In the genomic region with DNA sequence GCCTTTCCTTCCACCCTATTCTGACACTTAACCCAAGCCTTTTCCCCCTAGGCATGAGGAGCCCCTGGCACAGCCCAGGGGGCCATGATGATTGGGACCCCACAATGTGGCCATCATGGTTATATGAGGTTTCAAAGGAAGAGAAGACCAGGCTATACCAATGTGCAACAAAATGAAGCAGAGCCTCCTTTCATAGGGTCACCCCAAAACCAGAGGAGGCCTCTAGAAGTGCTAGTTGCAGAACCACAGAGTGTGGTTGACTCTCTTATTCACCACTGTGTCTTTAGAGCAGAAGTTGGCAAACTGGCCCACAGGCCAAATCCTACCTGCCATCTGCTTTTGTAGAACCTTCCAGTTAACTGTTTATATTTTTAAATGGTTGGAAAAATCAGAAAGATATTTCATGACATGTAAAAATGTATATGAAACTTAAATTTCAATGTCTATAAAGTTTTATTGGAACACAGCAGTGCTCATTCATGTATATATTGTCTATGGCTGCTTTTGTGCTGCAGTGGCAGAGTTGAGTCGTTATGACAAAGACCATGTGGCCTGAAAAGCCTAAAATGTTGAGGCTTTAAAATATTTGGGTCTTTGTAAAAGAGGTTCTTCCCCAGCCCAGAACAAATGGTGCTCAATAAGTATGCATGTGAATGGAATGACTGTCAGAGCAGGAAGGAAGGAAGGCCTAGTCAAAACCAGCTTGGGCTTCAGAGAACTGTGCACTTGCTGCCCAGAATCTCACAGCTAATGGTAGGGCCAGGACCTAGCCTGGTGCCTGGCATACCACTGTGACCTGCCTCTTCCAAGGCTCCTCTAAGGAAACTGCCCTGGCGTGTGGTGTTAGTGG, we compare ENCODE assay signal across 18 cellular contexts. TPM values are rescaled to one million over a fixed set of nuclear protein-coding genes. Genes with fewer than 3 reads are reported as not detected.
DNase-seq lines count a peak whose midpoint lies in the region; ATAC-seq and TF ChIP-seq lines count a peak whose summit lies in the region.
"Had no signal": no experiment of that assay in that cellular context is flagged by ENCODE, and none has a peak within 500 bp of the region (broad histone marks: within the 10 kb centered on the region; RNA-seq: fewer than 3 reads in every experiment).

No MANE protein-coding gene starts in this region.

- H3K4me1 Mint-ChIP-seq in Calu3 (ENCODE audit: low read depth, unreplicated experiment) (peaks cover 49% of the 10 kb centered on the region), neural progenitor cell (peaks cover 10% of the 10 kb centered on the region)
- H3K4me1 Mint-ChIP-seq in central memory CD8-positive, alpha-beta T cell: peaks cover 75% of the 10 kb centered on the region

- H4K8ac ChIP-seq in mesendoderm (ENCODE audit: low read depth, low read length): no peak overlapping the region

- POLR2A ChIA-PET in OCI-LY7 (lab: Charles Lee) (interaction anchor here (0.7 to 1.6 kb wide), 2 partner anchors 26 to 52 kb away, joined by 3 to 5 read pairs; no protein-coding TSS in a partner anchor), HEK293T (lab: Yijun Ruan, JAX) (no interaction called here)

- H3K23ac ChIP-seq in mesendoderm (ENCODE audit: low read length): no peak overlapping the region

- H3K9me3 ChIP-seq in OCI-LY7 (ENCODE audit: low read length) (no peaks in the 10 kb centered on the region), neural progenitor cell (ENCODE audit: low read depth) (no peaks in the 10 kb centered on the region)
- H3K9me3 ChIP-seq: gastrocnemius medialis had no signal

- H2AK5ac ChIP-seq in mesendoderm (ENCODE audit: low read length): no peak overlapping the region

- H3K4me1 ChIP-seq in OCI-LY7 (ENCODE audit: insufficient read depth, low read length, poor library complexity, severe bottlenecking): peaks cover 60% of the 10 kb centered on the region
- peaks cover 30% of the 10 kb centered on the region for H3K4me1 ChIP-seq in neural progenitor cell
- H3K4me1 ChIP-seq in mesendoderm (ENCODE audit: control insufficient read depth, low read depth, low read length): peaks cover 10% of the 10 kb centered on the region

- H3K9ac ChIP-seq in neural progenitor cell (no peak overlapping the region), mesendoderm (ENCODE audit: low read length) (no peak overlapping the region)

- TF ChIP-seq CTCF in Calu3 (IDR thresholded peaks at IDR 0.05; ENCODE audit: unreplicated experiment) (no peak), OCI-LY7 (conservative IDR thresholded peaks at IDR 0.05; ENCODE audit: low read length) (no peak), neural progenitor cell (IDR thresholded peaks at IDR 0.05) (no peak)

- H3K27ac Mint-ChIP-seq in Calu3 (ENCODE audit: unreplicated experiment): no peak overlapping the region
- peak overlapping the region; percentile 34 for H3K27ac Mint-ChIP-seq in central memory CD8-positive, alpha-beta T cell (ENCODE audit: low read depth)
- no peak overlapping the region for H3K27ac Mint-ChIP-seq in neural progenitor cell
- H3K27ac Mint-ChIP-seq: CD8-positive, alpha-beta T cell had no signal

- ATAC-seq in central memory CD8-positive, alpha-beta T cell (replicated peaks; ENCODE audit: extremely low read depth, poor library complexity, severe bottlenecking): no peak
- ATAC-seq in HG03521 (IDR thresholded peaks at IDR 0.05; ENCODE audit: unreplicated experiment): no peak
- ATAC-seq: CD8-positive, alpha-beta T cell; gastrocnemius medialis; HCT116; sciatic nerve had no signal

- H2BK5ac ChIP-seq in mesendoderm (ENCODE audit: low read length): no peak overlapping the region

- peaks cover 4% of the 10 kb centered on the region for H3F3A ChIP-seq in neural progenitor cell (ENCODE audit: low read depth)

- H3K4ac ChIP-seq in mesendoderm (ENCODE audit: low read depth, low read length): no peak overlapping the region

- no peaks in the 10 kb centered on the region for H3K79me1 ChIP-seq in mesendoderm (ENCODE audit: low read length)

- intact Hi-C loops in Calu3 (cut with micrococcal nuclease; ENCODE audit: unreplicated experiment): no loop called here
- intact Hi-C loops in OCI-LY7 (cut with micrococcal nuclease; ENCODE audit: unreplicated experiment): no loop called here

- H4K20me1 ChIP-seq in OCI-LY7 (ENCODE audit: insufficient read depth, low read length) (peaks cover 52% of the 10 kb centered on the region), neural progenitor cell (ENCODE audit: low read depth) (peaks cover 11% of the 10 kb centered on the region)

- no peak overlapping the region for H3K56ac ChIP-seq in mesendoderm (ENCODE audit: low read length)

- H3K36me3 Mint-ChIP-seq in Calu3 (ENCODE audit: insufficient read depth, unreplicated experiment) (no peaks in the 10 kb centered on the region), neural progenitor cell (peaks cover 3% of the 10 kb centered on the region)
- H3K36me3 Mint-ChIP-seq in central memory CD8-positive, alpha-beta T cell (ENCODE audit: insufficient read depth): peaks cover 13% of the 10 kb centered on the region

- H3K9me3 Mint-ChIP-seq in Calu3 (ENCODE audit: low read depth, unreplicated experiment) (no peaks in the 10 kb centered on the region), neural progenitor cell (no peaks in the 10 kb centered on the region)
- no peaks in the 10 kb centered on the region for H3K9me3 Mint-ChIP-seq in central memory CD8-positive, alpha-beta T cell
- H3K9me3 Mint-ChIP-seq: CD8-positive, alpha-beta T cell; nephron had no signal

- WGBS in mesendoderm (ENCODE audit: extremely low coverage, insufficient coverage, low lambda C conversion rate): no CpG with 5 or more reads among the region's 2 CpGs

- H2AFZ ChIP-seq in OCI-LY7 (ENCODE audit: low read length) (no peak overlapping the region), neural progenitor cell (replicated peaks) (no peak overlapping the region)

- DNase-seq in Calu3 (no peak), OCI-LY7 (ENCODE audit: low spot score) (no peak), neural progenitor cell (ENCODE audit: low spot score) (no peak), mesendoderm (no peak), DMS 273 (lab: John Stamatoyannopoulos, UW; ENCODE audit: unreplicated experiment) (no peak), HEK293T (ENCODE audit: extremely low spot score) (no peak)
- DNase-seq in central memory CD8-positive, alpha-beta T cell (ENCODE audit: low spot score in 2 of 2): no peak
- DNase-seq: CD8-positive, alpha-beta T cell; gastrocnemius medialis; kidney; NCI-H1417 treated with DMSO at 0.1 percent for 48 hours; NCI-H69; RPMI8226; T-helper 9 cell had no signal

- H3K27me3 Mint-ChIP-seq in Calu3 (ENCODE audit: unreplicated experiment): no peaks in the 10 kb centered on the region
- no peaks in the 10 kb centered on the region for H3K27me3 Mint-ChIP-seq in central memory CD8-positive, alpha-beta T cell
- peaks cover 2% of the 10 kb centered on the region for H3K27me3 Mint-ChIP-seq in neural progenitor cell (ENCODE audit: insufficient read depth, low read depth)

- no peak overlapping the region for H2BK15ac ChIP-seq in mesendoderm (replicated peaks; ENCODE audit: low read depth)

- H3K4me2 ChIP-seq in OCI-LY7 (ENCODE audit: low read length): no peak overlapping the region
- H3K4me2 ChIP-seq in neural progenitor cell: peak overlapping the region; percentile 46
- H3K4me2 ChIP-seq in mesendoderm (ENCODE audit: low read length): no peak overlapping the region

- no peak overlapping the region for H3K18ac ChIP-seq in mesendoderm (ENCODE audit: low read length)

- H3K4me3 Mint-ChIP-seq in Calu3 (ENCODE audit: low read depth, unreplicated experiment) (no peak overlapping the region), neural progenitor cell (no peak overlapping the region)
- H3K4me3 Mint-ChIP-seq in central memory CD8-positive, alpha-beta T cell: no peak overlapping the region
- H3K4me3 Mint-ChIP-seq: CD8-positive, alpha-beta T cell; nephron had no signal

- CTCF ChIA-PET in Calu3 (lab: Charles Lee): no interaction called here
- CTCF ChIA-PET in OCI-LY7 (lab: Charles Lee; ENCODE audit: unreplicated experiment): no interaction called here
- CTCF ChIA-PET in HEK293T (lab: Yijun Ruan, JAX): interaction anchor here (0.6 kb wide), 1 partner anchor 1828 kb away, joined by 3 read pairs; no protein-coding TSS in a partner anchor

- no peak overlapping the region for H2BK120ac ChIP-seq in mesendoderm (ENCODE audit: low read depth, low read length)

- H3K36me3 ChIP-seq in OCI-LY7 (ENCODE audit: insufficient read depth, low read length): peaks cover 76% of the 10 kb centered on the region
- H3K36me3 ChIP-seq in neural progenitor cell: no peaks in the 10 kb centered on the region
- no peaks in the 10 kb centered on the region for H3K36me3 ChIP-seq in mesendoderm (ENCODE audit: control insufficient read depth, insufficient read depth, low read length)

- BruUV-seq in Calu3 (replicated peaks; lab: Mats Ljungman, UMichigan) (TSS peak; percentile 6), OCI-LY7 (replicated peaks; lab: Mats Ljungman, UMichigan) (TSS peak; percentile 10)

- H3K79me2 ChIP-seq in OCI-LY7 (ENCODE audit: insufficient read depth, low read depth, low read length) (peaks cover 98% of the 10 kb centered on the region), neural progenitor cell (ENCODE audit: low read depth) (no peaks in the 10 kb centered on the region), mesendoderm (ENCODE audit: control insufficient read depth, insufficient read depth, low read length) (no peaks in the 10 kb centered on the region)

- H3K27ac ChIP-seq in OCI-LY7 (ENCODE audit: low read depth, low read length, poor library complexity, severe bottlenecking) (no peak overlapping the region), neural progenitor cell (no peak overlapping the region), mesendoderm (ENCODE audit: low read depth, low read length) (no peak overlapping the region)

- H4K5ac ChIP-seq in mesendoderm (ENCODE audit: low read length): no peak overlapping the region

- H3K27me3 ChIP-seq in neural progenitor cell (no peaks in the 10 kb centered on the region), mesendoderm (ENCODE audit: insufficient read depth, low read length, poor library complexity) (no peaks in the 10 kb centered on the region)
- H3K27me3 ChIP-seq: gastrocnemius medialis had no signal

- H3K9me2 ChIP-seq in OCI-LY7 (ENCODE audit: insufficient read depth, low read length): no peaks in the 10 kb centered on the region

- H3K4me3 ChIP-seq in OCI-LY7 (ENCODE audit: low read depth, low read length, poor library complexity, severe bottlenecking) (no peak overlapping the region), neural progenitor cell (no peak overlapping the region), mesendoderm (ENCODE audit: low read length) (no peak overlapping the region)
- H3K4me3 ChIP-seq: gastrocnemius medialis had no signal

TF ChIP-seq in HEK293T, 16 proteins besides CTCF, POLR2A, EP300 and RAD21 (continues in another document):
- TF ChIP-seq TARDBP (IDR thresholded peaks at IDR 0.05): no peak

RNA-seq across cellular contexts. Expression of a gene that starts 49.2 kb away (rescaled TPM):
- total RNA-seq in Calu3 (2022) (44.7 and 45.5 TPM in 2 replicates), OCI-LY7 (2022) (40.9 and 43.6 TPM in 2 replicates), neural progenitor cell (ENCODE audit: low replicate concordance) (6.3 and 9.2 TPM in 2 replicates)
- 19.3 and 23.1 TPM in 2 replicates for total RNA-seq in OCI-LY7 (2014; rRNA removed; shearing (Covaris generic))
- polyA plus RNA-seq in mesendoderm (2013, experiment 1 of 2): 2.9 TPM
- polyA plus RNA-seq in mesendoderm (2013, experiment 2 of 2): 2.6 TPM
